ENCODE assay signal across 1 cellular context in genomic region chr5:169116961-169117461, GRCh38.
TF ChIP-seq lines count a peak whose summit lies in the region.

No MANE protein-coding gene starts in this region.

TF ChIP-seq in GM23338, 12 proteins besides CTCF, POLR2A, EP300 and RAD21 (continued from another document):
- TF ChIP-seq REST (IDR thresholded peaks at IDR 0.05; ENCODE audit: unreplicated experiment) (no peak), STAT1 (IDR thresholded peaks at IDR 0.05; ENCODE audit: unreplicated experiment) (no peak), POLR2AphosphoS5 (IDR thresholded peaks at IDR 0.05; ENCODE audit: low read depth) (no peak), CREB1 (CRISPR knock-in tag; IDR thresholded peaks at IDR 0.05; ENCODE audit: low read depth) (no peak)
